Comparison of ENCODE assay signal across 24 cellular contexts in the genomic region with DNA sequence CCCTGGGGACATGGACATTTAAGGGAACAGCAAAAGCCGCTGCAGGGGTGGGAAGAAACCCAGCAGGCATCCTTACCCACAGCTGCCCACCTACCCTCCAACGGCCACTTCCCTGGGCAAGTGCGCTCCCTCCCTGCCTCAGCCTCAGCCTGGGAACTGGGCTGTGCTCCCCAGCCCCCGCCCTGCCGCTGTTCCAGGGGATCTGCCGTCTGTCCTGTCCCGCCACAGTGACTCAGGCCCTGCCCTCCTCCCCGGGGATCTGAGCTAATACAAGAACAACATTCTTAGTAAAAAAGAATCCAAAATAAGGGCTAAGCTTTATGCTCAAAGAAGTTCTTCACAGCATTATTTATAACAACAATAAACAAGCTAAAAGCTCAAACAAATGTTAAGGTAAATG. TPM values are rescaled to one million over a fixed set of nuclear protein-coding genes. Genes with fewer than 3 reads are reported as not detected.
DNase-seq lines count a peak whose midpoint lies in the region; ATAC-seq and TF ChIP-seq lines count a peak whose summit lies in the region.
"Had no signal": no experiment of that assay in that cellular context is flagged by ENCODE, and none has a peak within 500 bp of the region (broad histone marks: within the 10 kb centered on the region; RNA-seq: fewer than 3 reads in every experiment).

No MANE protein-coding gene starts in this region.

- no peaks in the 10 kb centered on the region for H3K36me3 Mint-ChIP-seq in activated CD4-positive, alpha-beta memory T cell treated with anti-CD3 and anti-CD28 coated beads, Interleukin-2, amount 10 ng/mL, durations not matched to agents 7 days and 5 days (ENCODE audit: low read depth)
- H3K36me3 Mint-ChIP-seq: stimulated activated effector memory CD8-positive, alpha-beta T cell treated with anti-CD3 and anti-CD28 coated beads, Interleukin-12 subunit alpha, Interleukin-12 subunit beta, amount 100 ng/mL, for 72 hours had no signal

- H3K27ac Mint-ChIP-seq in activated CD4-positive, alpha-beta memory T cell treated with anti-CD3 and anti-CD28 coated beads, Interleukin-2, amount 10 ng/mL, durations not matched to agents 7 days and 5 days, result no peak overlapping the region
- H3K27ac Mint-ChIP-seq: CD4-positive, alpha-beta T cell; IgD-negative memory B cell; nephron progenitor cell; T-helper 1 cell treated with Interleukin-12 subunit alpha and Interleukin-12 subunit beta and Interleukin-4 antibody, amounts not matched to agents 30 μg/mL and 1 μg/mL, for 36 hours had no signal

- H3K4me1 ChIP-seq in HEK293 (ENCODE audit: control insufficient read depth, insufficient read depth, low read length) (no peaks in the 10 kb centered on the region; the same call in 1 of the 2 replicates), sigmoid colon (peaks cover 0 to 7% (median 7%) of the 10 kb centered on the region in 4 donors)
- H3K4me1 ChIP-seq: A549, HAP-1 had no signal

- H3K9me3 ChIP-seq in HEK293 (ENCODE audit: control insufficient read depth, insufficient read depth, low read depth, low read length) (no peaks in the 10 kb centered on the region), sigmoid colon (no peaks in the 10 kb centered on the region)
- H3K9me3 ChIP-seq: A549, HAP-1, upper lobe of left lung had no signal

- no peak for ATAC-seq in HG03159 (IDR thresholded peaks at IDR 0.05; ENCODE audit: unreplicated experiment)
- ATAC-seq: A549; stimulated activated effector memory CD8-positive, alpha-beta T cell treated with anti-CD3 and anti-CD28 coated beads, Interleukin-12 subunit alpha, Interleukin-12 subunit beta, amount 100 ng/mL, for 72 hours had no signal

- H3K4me3 Mint-ChIP-seq in activated CD4-positive, alpha-beta memory T cell treated with anti-CD3 and anti-CD28 coated beads, Interleukin-2, amount 10 ng/mL, durations not matched to agents 7 days and 5 days, result no peak overlapping the region
- H3K4me3 Mint-ChIP-seq: CD4-positive, alpha-beta T cell; IgD-negative memory B cell; nephron progenitor cell; stimulated activated effector memory CD8-positive, alpha-beta T cell treated with anti-CD3 and anti-CD28 coated beads, Interleukin-12 subunit alpha, Interleukin-12 subunit beta, amount 100 ng/mL, for 72 hours; T-helper 1 cell treated with Interleukin-12 subunit alpha and Interleukin-12 subunit beta and Interleukin-4 antibody, amounts not matched to agents 30 μg/mL and 1 μg/mL, for 36 hours had no signal

- POLR2A ChIA-PET in HEK293 (lab: Yijun Ruan, JAX), result no interaction called here
- POLR2A ChIA-PET in activated CD4-positive, alpha-beta memory T cell treated with anti-CD3 and anti-CD28 coated beads, Interleukin-2, amount 10 ng/mL, durations not matched to agents 7 days and 5 days (lab: Charles Lee), result no interaction called here

- 59 to 64% methylated on average over 8 of the region's 8 CpGs for WGBS in sigmoid colon, 2 donors

- TF ChIP-seq EP300 in sigmoid colon (IDR thresholded peaks at IDR 0.05), result no peak

- peaks cover 5% of the 10 kb centered on the region for H3K4me1 Mint-ChIP-seq in activated CD4-positive, alpha-beta memory T cell treated with anti-CD3 and anti-CD28 coated beads, Interleukin-2, amount 10 ng/mL, durations not matched to agents 7 days and 5 days

- peak; percentile 46 for DNase-seq in AG08395 (ENCODE audit: low spot score)
- peak; percentile 90 for DNase-seq in coronary artery (ENCODE audit: low spot score)
- peak; percentile 67 for DNase-seq in islet precursor cell
- no peak for DNase-seq in activated effector memory CD4-positive, alpha-beta T cell treated with anti-CD3 and anti-CD28 coated beads, Interleukin-2, amount 50 U/mL, for 16 hours
- no peak for DNase-seq in sigmoid colon
- DNase-seq in activated CD4-positive, alpha-beta memory T cell treated with anti-CD3 and anti-CD28 coated beads, Interleukin-2, amount 10 ng/mL, durations not matched to agents 7 days and 5 days, result no peak
- DNase-seq: activated CD4-positive, CD25-positive, alpha-beta regulatory T cell; caudate nucleus; CD4-positive, alpha-beta T cell; DMS79; effector CD8-positive, alpha-beta T cell; hypothalamus; NCI-H1105; NCI-H510A treated with DMSO at 0.1 percent for 48 hours; nephron progenitor cell; upper lobe of left lung had no signal

- intact Hi-C loops in sigmoid colon (cut with DNase I), result no loop called here

- no peaks in the 10 kb centered on the region for H3K9me3 Mint-ChIP-seq in activated CD4-positive, alpha-beta memory T cell treated with anti-CD3 and anti-CD28 coated beads, Interleukin-2, amount 10 ng/mL, durations not matched to agents 7 days and 5 days
- H3K9me3 Mint-ChIP-seq: CD4-positive, alpha-beta T cell; IgD-negative memory B cell; nephron progenitor cell; stimulated activated effector memory CD8-positive, alpha-beta T cell treated with anti-CD3 and anti-CD28 coated beads, Interleukin-12 subunit alpha, Interleukin-12 subunit beta, amount 100 ng/mL, for 72 hours; T-helper 1 cell treated with Interleukin-12 subunit alpha and Interleukin-12 subunit beta and Interleukin-4 antibody, amounts not matched to agents 30 μg/mL and 1 μg/mL, for 36 hours had no signal

- no peaks in the 10 kb centered on the region for H3K36me3 ChIP-seq in HEK293 (ENCODE audit: control insufficient read depth in 2 of 2, insufficient read depth in 1 of 2, low read length in 2 of 2)
- H3K36me3 ChIP-seq in sigmoid colon, result no peaks in the 10 kb centered on the region
- H3K36me3 ChIP-seq: HAP-1, upper lobe of left lung had no signal

- H3K27me3 ChIP-seq in sigmoid colon, result peaks cover 0 to 27% (median 9%) of the 10 kb centered on the region in 3 donors
- H3K27me3 ChIP-seq: upper lobe of left lung had no signal

- TF ChIP-seq CTCF in HEK293 (tag by site-specific recombination; IDR thresholded peaks at IDR 0.05) (no peak), coronary artery (IDR thresholded peaks at IDR 0.05) (no peak), sigmoid colon (IDR thresholded peaks at IDR 0.05) (no peak)

- CTCF ChIA-PET in HEK293 (lab: Yijun Ruan, JAX), result interaction anchor here (1.0 to 1.1 kb wide), 2 partner anchors 11 to 26 kb away, joined by 3 to 6 read pairs; no protein-coding TSS in a partner anchor
- CTCF ChIA-PET in activated CD4-positive, alpha-beta memory T cell treated with anti-CD3 and anti-CD28 coated beads, Interleukin-2, amount 10 ng/mL, durations not matched to agents 7 days and 5 days (lab: Charles Lee), result interaction anchor here (0.7 to 4.4 kb wide), 2 partner anchors 10 to 11 kb away, joined by 4 to 26 read pairs; no protein-coding TSS in a partner anchor

- peaks cover 17% of the 10 kb centered on the region for H3K27me3 Mint-ChIP-seq in activated CD4-positive, alpha-beta memory T cell treated with anti-CD3 and anti-CD28 coated beads, Interleukin-2, amount 10 ng/mL, durations not matched to agents 7 days and 5 days
- H3K27me3 Mint-ChIP-seq: IgD-negative memory B cell had no signal

- TF ChIP-seq POLR2A in sigmoid colon (IDR thresholded peaks at IDR 0.05), result no peak

- H3K4me3 ChIP-seq in HEK293 (ENCODE audit: low read depth, low read length) (no peak overlapping the region), coronary artery (peak overlapping the region; percentile 26), sigmoid colon (no peak overlapping the region)
- H3K4me3 ChIP-seq: A549, HAP-1, upper lobe of left lung had no signal

- H3K27ac ChIP-seq in HEK293 (ENCODE audit: extremely low read depth, low read depth, low read length) (no peak overlapping the region), coronary artery (peak overlapping the region; percentile 48 to 75), sigmoid colon (no peak overlapping the region)
- H3K27ac ChIP-seq: A549, HL-60, upper lobe of left lung had no signal

TF ChIP-seq in HEK293, 187 proteins besides CTCF, POLR2A, EP300 and RAD21:
- TF ChIP-seq ZFHX2 (tag by site-specific recombination; conservative IDR thresholded peaks at IDR 0.05) (peak; percentile 30; the same call in 1 of the 2 replicates), ZNF341 (tag by site-specific recombination; IDR thresholded peaks at IDR 0.05; ENCODE audit: low read depth) (peak; percentile 78), HOXA7 (CRISPR knock-in tag; IDR thresholded peaks at IDR 0.05; ENCODE audit: borderline replicate concordance) (no peak)

RNA-seq across cellular contexts. Expression of a gene that starts 7.4 kb away (rescaled TPM):
- 10 to 100 TPM; 23.9 to 39.1 (median 26.2) TPM for total RNA-seq in sigmoid colon
- polyA plus RNA-seq in sigmoid colon, result 10 to 100 TPM in 1 of 3 donors, 1 to 10 TPM in 2; 2.5 to 20.7 (median 4.2) TPM
- total RNA-seq in activated CD4-positive, alpha-beta memory T cell treated with anti-CD3 and anti-CD28 coated beads, Interleukin-2, amount 10 ng/mL, durations not matched to agents 7 days and 5 days, result 100 to 1,000 TPM in 1 of 2 experiments, 10 to 100 TPM in 1; 99.8 to 100 TPM

Comparison
In these comparisons a context has a peak if more than half of its experiments do, and no peak if none do; other contexts are left out.
1. DNase-seq: peak in AG08395 (single experiment), coronary artery (single experiment) and islet precursor cell (single experiment); none in activated effector memory CD4-positive, alpha-beta T cell treated with anti-CD3 and anti-CD28 coated beads, Interleukin-2, amount 50 U/mL, for 16 hours (single experiment), sigmoid colon (single experiment) and activated CD4-positive, alpha-beta memory T cell treated with anti-CD3 and anti-CD28 coated beads, Interleukin-2, amount 10 ng/mL, durations not matched to agents 7 days and 5 days (single experiment).
2. H3K27ac ChIP-seq: peak in coronary artery (2 of 2); none in HEK293 (single experiment) and sigmoid colon (0 of 4).